18 cellular contexts compared by ENCODE assay signal in the genomic region with DNA sequence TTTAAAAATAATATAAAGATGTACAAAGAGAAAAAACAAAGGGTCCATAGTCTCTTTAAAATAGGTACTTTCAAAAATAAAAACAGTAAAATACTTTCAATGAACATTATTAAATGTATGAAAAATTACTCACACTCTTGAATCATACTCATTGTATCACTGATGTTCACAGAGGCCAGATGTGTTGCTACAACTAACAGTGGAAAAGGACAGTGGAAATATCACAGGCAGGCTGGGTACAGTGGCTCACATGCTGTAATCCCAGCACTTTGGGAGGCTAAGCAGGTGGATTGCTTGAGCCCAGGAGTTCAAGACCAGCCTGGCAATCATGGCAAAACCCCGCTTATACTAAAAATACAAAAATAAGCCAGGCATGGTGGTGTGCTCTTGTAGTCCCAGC. TPM values are rescaled to one million over a fixed set of nuclear protein-coding genes. Genes with fewer than 3 reads are reported as not detected.
DNase-seq lines count a peak whose midpoint lies in the region; ATAC-seq, FAIRE-seq and TF ChIP-seq lines count a peak whose summit lies in the region.
"Had no signal": no experiment of that assay in that cellular context is flagged by ENCODE, and none has a peak within 500 bp of the region (broad histone marks: within the 10 kb centered on the region; RNA-seq: fewer than 3 reads in every experiment).

No MANE protein-coding gene starts in this region.

- H3K56ac ChIP-seq in H9 (ENCODE audit: insufficient read length, low read depth, low read length): no peak overlapping the region

- no peak overlapping the region for H3K4ac ChIP-seq in H9 (ENCODE audit: low read depth, low read length)

- H2BK12ac ChIP-seq in H9 (ENCODE audit: insufficient read length, low read depth, low read length): no peak overlapping the region

- no peak overlapping the region for H2BK20ac ChIP-seq in H9 (ENCODE audit: low read depth, low read length, poor library complexity, severe bottlenecking)

- WGBS in H9 (ENCODE audit: extremely low coverage, insufficient read length, low lambda C conversion rate): no CpG with 5 or more reads among the region's 1 CpG

- no peak overlapping the region for H3T11ph ChIP-seq in H9 (ENCODE audit: low read length)

- H4K8ac ChIP-seq in H9 (replicated peaks; ENCODE audit: insufficient read length, low read depth, low read length): no peak overlapping the region

- no peak overlapping the region for H3K14ac ChIP-seq in H9 (ENCODE audit: insufficient read depth, low read length)

- H3K27ac Mint-ChIP-seq in activated T-helper 17 cell treated with anti-CD3 and anti-CD28 coated beads, Interleukin-2, amount 50 U/mL, for 72 hours: peak overlapping the region; percentile 71
- no peak overlapping the region for H3K27ac Mint-ChIP-seq in H9
- H3K27ac Mint-ChIP-seq: CD4-positive, alpha-beta T cell had no signal

- no peaks in the 10 kb centered on the region for H3K23me2 ChIP-seq in H9 (ENCODE audit: insufficient read length, low read depth, low read length, poor library complexity, severe bottlenecking)

- no peak overlapping the region for H2BK120ac ChIP-seq in H9 (ENCODE audit: low read depth, low read length, poor library complexity, severe bottlenecking)

- H4K91ac ChIP-seq in H9 (ENCODE audit: insufficient read length, low read depth, low read length): no peak overlapping the region

- no peaks in the 10 kb centered on the region for H3K79me1 ChIP-seq in H9 (ENCODE audit: insufficient read depth, low read depth, low read length, poor library complexity, severe bottlenecking)

- DNase-seq in AG20443 (ENCODE audit: low spot score): peak; percentile 10
- DNase-seq in GM03348 (ENCODE audit: low spot score): peak; percentile 11
- DNase-seq in left colon: no peak
- no peak for DNase-seq in HTR-8/SVneo (ENCODE audit: insufficient read length, low spot score)
- DNase-seq in H9: no peak
- DNase-seq: BE2C; CD4-positive, alpha-beta T cell; EL; HCEC 1CT; NCI-H187 treated with DMSO at 0.1 percent for 48 hours; NCI-H446 treated with DMSO at 0.1 percent for 48 hours; NCI-H748 treated with DMSO at 0.1 percent for 48 hours; OCI-M1; SJCRH30 had no signal

- no peak for ATAC-seq in activated T-helper 17 cell treated with anti-CD3 and anti-CD28 coated beads, Interleukin-2, amount 50 U/mL, for 72 hours (replicated peaks)
- peak; percentile 52 for ATAC-seq in left colon
- ATAC-seq in GM18867 (IDR thresholded peaks at IDR 0.05; ENCODE audit: unreplicated experiment): no peak
- ATAC-seq: K562 had no signal

- no peak overlapping the region for H4K5ac ChIP-seq in H9 (ENCODE audit: insufficient read length, low read depth, low read length)

- no peak overlapping the region for H3K4me3 Mint-ChIP-seq in activated T-helper 17 cell treated with anti-CD3 and anti-CD28 coated beads, Interleukin-2, amount 50 U/mL, for 72 hours
- no peak overlapping the region for H3K4me3 Mint-ChIP-seq in H9
- H3K4me3 Mint-ChIP-seq: CD4-positive, alpha-beta T cell had no signal

- peaks cover 89% of the 10 kb centered on the region for H3K36me3 Mint-ChIP-seq in activated T-helper 17 cell treated with anti-CD3 and anti-CD28 coated beads, Interleukin-2, amount 50 U/mL, for 72 hours (ENCODE audit: low read depth)
- peaks cover 10 to 50% (median 45%) of the 10 kb centered on the region in 3 experiments; a peak in 6 of 7 replicates for H3K36me3 Mint-ChIP-seq in H9 (ENCODE audit: insufficient read depth in 1 of 3, low read depth in 3 of 3)

- no peaks in the 10 kb centered on the region for H3K27me3 Mint-ChIP-seq in activated T-helper 17 cell treated with anti-CD3 and anti-CD28 coated beads, Interleukin-2, amount 50 U/mL, for 72 hours
- H3K27me3 Mint-ChIP-seq in H9 (ENCODE audit: low read depth): no peaks in the 10 kb centered on the region
- H3K27me3 Mint-ChIP-seq: CD4-positive, alpha-beta T cell had no signal

- no peaks in the 10 kb centered on the region for H3K9me3 ChIP-seq in H9 (ENCODE audit: control insufficient read depth, low read depth, low read length)
- H3K9me3 ChIP-seq: BE2C, SJCRH30 had no signal

- H3K27me3 ChIP-seq in H9 (ENCODE audit: insufficient read depth, low read length): no peaks in the 10 kb centered on the region
- H3K27me3 ChIP-seq: BE2C, SJCRH30 had no signal

- H4K20me1 ChIP-seq in H9 (ENCODE audit: control insufficient read depth, insufficient read depth, insufficient read length): no peaks in the 10 kb centered on the region

- H2BK15ac ChIP-seq in H9 (ENCODE audit: low read depth, low read length): no peak overlapping the region

- H3K23ac ChIP-seq in H9 (ENCODE audit: insufficient read length, low read depth, low read length): no peak overlapping the region

- H3K18ac ChIP-seq in H9 (ENCODE audit: insufficient read length, low read depth, low read length): no peak overlapping the region

- H3K4me2 ChIP-seq in H9 (ENCODE audit: insufficient read depth, insufficient read length, low read length): no peak overlapping the region

- intact Hi-C loops in left colon (cut with DNase I, micrococcal nuclease): no loop called here

- no peaks in the 10 kb centered on the region for H3K4me1 Mint-ChIP-seq in activated T-helper 17 cell treated with anti-CD3 and anti-CD28 coated beads, Interleukin-2, amount 50 U/mL, for 72 hours
- H3K4me1 Mint-ChIP-seq in H9: no peaks in the 10 kb centered on the region

- H3K9ac ChIP-seq in H9 (ENCODE audit: extremely low read depth, insufficient read length, low read length): no peak overlapping the region

- H2BK5ac ChIP-seq in H9 (ENCODE audit: insufficient read length, low read length): no peak overlapping the region

- TF ChIP-seq CTCF in H9 (conservative IDR thresholded peaks at IDR 0.05): no peak

- H3K79me2 ChIP-seq in H9 (ENCODE audit: insufficient read depth, low read length): no peaks in the 10 kb centered on the region

- FAIRE-seq in HTR-8/SVneo (lab: Jason Lieb, UNC): no peak
- FAIRE-seq: K562 had no signal

- H2AK5ac ChIP-seq in H9 (ENCODE audit: insufficient read length, low read length): no peak overlapping the region

- no peak overlapping the region for H3K27ac ChIP-seq in H9 (ENCODE audit: insufficient read length, low read depth, low read length)
- H3K27ac ChIP-seq: RWPE1, SJCRH30 had no signal

- no peaks in the 10 kb centered on the region for H3K9me3 Mint-ChIP-seq in activated T-helper 17 cell treated with anti-CD3 and anti-CD28 coated beads, Interleukin-2, amount 50 U/mL, for 72 hours
- H3K9me3 Mint-ChIP-seq in H9: no peaks in the 10 kb centered on the region
- H3K9me3 Mint-ChIP-seq: CD4-positive, alpha-beta T cell had no signal

- no peaks in the 10 kb centered on the region for H3K4me1 ChIP-seq in H9 (ENCODE audit: insufficient read depth, low read length)
- H3K4me1 ChIP-seq: SJCRH30 had no signal

- no peak overlapping the region for H2AFZ ChIP-seq in H9 (ENCODE audit: low read length)

RNA-seq across cellular contexts. Expression of a gene that starts 26.8 kb away (rescaled TPM):
- total RNA-seq in activated T-helper 17 cell treated with anti-CD3 and anti-CD28 coated beads, Interleukin-2, amount 50 U/mL, for 72 hours: 10 to 100 TPM; 15.6 to 35.5 TPM
- total RNA-seq in left colon: 10 to 100 TPM; 17.1 to 21.3 TPM
- total RNA-seq in H9 (2021): 9.4 and 10.8 TPM in 2 replicates

RNA-seq across cellular contexts. Expression of a gene that starts 35.3 kb away (rescaled TPM):
- total RNA-seq in activated T-helper 17 cell treated with anti-CD3 and anti-CD28 coated beads, Interleukin-2, amount 50 U/mL, for 72 hours: 10 to 100 TPM; 41.8 to 61.6 TPM
- total RNA-seq in left colon (10 to 100 TPM; 24.3 to 30.8 TPM), H9 (2021) (37.7 and 39.2 TPM in 2 replicates)

RNA-seq across cellular contexts. Expression of a gene that starts 35.8 kb away (rescaled TPM):
- total RNA-seq in activated T-helper 17 cell treated with anti-CD3 and anti-CD28 coated beads, Interleukin-2, amount 50 U/mL, for 72 hours: 10 to 100 TPM; 10.7 to 20.2 TPM
- total RNA-seq in left colon (1 to 10 TPM; 5.2 to 9.2 TPM), H9 (2021) (15.6 and 18.0 TPM in 2 replicates)

Comparison
In these comparisons a context has a peak if more than half of its experiments do, and no peak if none do; other contexts are left out.
1. DNase-seq: peak in AG20443 (single experiment) and GM03348 (single experiment); none in left colon (0 of 2), HTR-8/SVneo (single experiment) and H9 (single experiment).